1 cellular context compared by ENCODE assay signal in the genomic region with DNA sequence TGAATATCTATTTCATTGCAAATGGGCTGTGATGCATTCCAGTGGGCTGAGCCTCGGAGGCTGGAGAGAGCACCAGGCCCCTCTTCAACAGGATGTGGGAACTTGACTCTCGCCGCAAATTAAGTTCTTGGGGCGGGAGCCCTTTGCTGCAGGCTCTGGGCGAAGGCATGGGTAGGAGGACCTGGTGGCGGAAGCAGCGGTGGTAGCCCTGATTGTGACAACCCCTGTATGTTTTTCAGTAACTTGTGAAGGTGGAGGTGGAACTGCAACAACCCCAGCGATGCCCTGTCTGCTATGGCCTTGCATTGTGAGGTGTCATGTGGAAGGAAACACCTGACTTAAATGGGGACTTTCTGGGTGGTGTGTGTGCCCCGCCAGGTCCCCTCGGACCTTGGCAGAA.
TF ChIP-seq lines count a peak whose summit lies in the region.

No MANE protein-coding gene starts in this region.

TF ChIP-seq in GM12878, 131 proteins besides CTCF, POLR2A, EP300 and RAD21 (continued from another document):
- TF ChIP-seq, protein P1, sequence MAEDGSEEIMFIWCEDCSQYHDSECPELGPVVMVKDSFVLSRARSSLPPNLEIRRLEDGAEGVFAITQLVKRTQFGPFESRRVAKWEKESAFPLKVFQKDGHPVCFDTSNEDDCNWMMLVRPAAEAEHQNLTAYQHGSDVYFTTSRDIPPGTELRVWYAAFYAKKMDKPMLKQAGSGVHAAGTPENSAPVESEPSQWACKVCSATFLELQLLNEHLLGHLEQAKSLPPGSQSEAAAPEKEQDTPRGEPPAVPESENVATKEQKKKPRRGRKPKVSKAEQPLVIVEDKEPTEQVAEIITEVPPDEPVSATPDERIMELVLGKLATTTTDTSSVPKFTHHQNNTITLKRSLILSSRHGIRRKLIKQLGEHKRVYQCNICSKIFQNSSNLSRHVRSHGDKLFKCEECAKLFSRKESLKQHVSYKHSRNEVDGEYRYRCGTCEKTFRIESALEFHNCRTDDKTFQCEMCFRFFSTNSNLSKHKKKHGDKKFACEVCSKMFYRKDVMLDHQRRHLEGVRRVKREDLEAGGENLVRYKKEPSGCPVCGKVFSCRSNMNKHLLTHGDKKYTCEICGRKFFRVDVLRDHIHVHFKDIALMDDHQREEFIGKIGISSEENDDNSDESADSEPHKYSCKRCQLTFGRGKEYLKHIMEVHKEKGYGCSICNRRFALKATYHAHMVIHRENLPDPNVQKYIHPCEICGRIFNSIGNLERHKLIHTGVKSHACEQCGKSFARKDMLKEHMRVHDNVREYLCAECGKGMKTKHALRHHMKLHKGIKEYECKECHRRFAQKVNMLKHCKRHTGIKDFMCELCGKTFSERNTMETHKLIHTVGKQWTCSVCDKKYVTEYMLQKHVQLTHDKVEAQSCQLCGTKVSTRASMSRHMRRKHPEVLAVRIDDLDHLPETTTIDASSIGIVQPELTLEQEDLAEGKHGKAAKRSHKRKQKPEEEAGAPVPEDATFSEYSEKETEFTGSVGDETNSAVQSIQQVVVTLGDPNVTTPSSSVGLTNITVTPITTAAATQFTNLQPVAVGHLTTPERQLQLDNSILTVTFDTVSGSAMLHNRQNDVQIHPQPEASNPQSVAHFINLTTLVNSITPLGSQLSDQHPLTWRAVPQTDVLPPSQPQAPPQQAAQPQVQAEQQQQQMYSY (CRISPR knock-in tag; IDR thresholded peaks at IDR 0.05): no peak
- TF ChIP-seq HDAC2 (IDR thresholded peaks at IDR 0.05): no peak
